In the genomic region with DNA sequence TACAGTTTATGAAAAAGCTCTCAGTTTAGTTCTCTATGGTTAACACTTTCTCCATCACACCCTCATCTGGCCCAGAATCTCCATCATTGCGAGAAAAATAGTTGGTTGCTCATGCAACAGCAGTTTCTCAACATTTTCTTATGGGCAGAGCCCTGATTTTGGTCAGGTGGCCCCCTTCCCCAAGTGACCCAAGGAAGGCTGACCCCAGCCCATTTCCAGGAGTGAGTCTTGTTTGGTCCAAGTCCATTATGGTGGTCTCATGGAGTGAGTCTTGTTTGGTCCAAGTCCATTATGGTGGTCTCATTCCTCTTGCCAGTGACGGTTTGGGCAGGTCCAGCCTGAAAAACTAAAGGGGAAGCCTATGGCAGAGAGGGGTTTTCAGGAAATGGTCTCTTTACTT, we compare ENCODE assay signal across 23 cellular contexts. TPM values are rescaled to one million over a fixed set of nuclear protein-coding genes. Genes with fewer than 3 reads are reported as not detected.
A peak's percentile ranks its signal among the peaks of the same experiment; 100 is the strongest.
DNase-seq lines count a peak whose midpoint lies in the region; ATAC-seq and TF ChIP-seq lines count a peak whose summit lies in the region.
"Had no signal": no experiment of that assay in that cellular context is flagged by ENCODE, and none has a peak within 500 bp of the region (broad histone marks: within the 10 kb centered on the region; RNA-seq: fewer than 3 reads in every experiment).

No MANE protein-coding gene starts in this region.

- intact Hi-C loops in activated CD4-positive, alpha-beta T cell treated with anti-CD3 and anti-CD28 coated beads for 36 hours (cut with DNase I, micrococcal nuclease) = loop anchor here in 1 of 2 experiments (5.0 kb wide), 1 partner anchor 169 kb away; no protein-coding TSS in a partner anchor
- intact Hi-C loops in natural killer cell (cut with micrococcal nuclease) = loop anchor here (2.0 kb wide), 1 partner anchor 57 kb away; no protein-coding TSS in a partner anchor

- H3K36me3 Mint-ChIP-seq in activated CD4-positive, alpha-beta T cell treated with anti-CD3 and anti-CD28 coated beads for 36 hours (ENCODE audit: low read depth) = no peaks in the 10 kb centered on the region
- H3K36me3 Mint-ChIP-seq in CD8-positive, alpha-beta memory T cell = peaks cover 0 to 6% (median 0%) of the 10 kb centered on the region in 3 donors
- H3K36me3 Mint-ChIP-seq in effector memory CD8-positive, alpha-beta T cell (ENCODE audit: insufficient read depth) = peaks cover 12% of the 10 kb centered on the region
- H3K36me3 Mint-ChIP-seq in natural killer cell = no peaks in the 10 kb centered on the region
- H3K36me3 Mint-ChIP-seq: stimulated activated effector memory CD8-positive, alpha-beta T cell treated with anti-CD3 and anti-CD28 coated beads, Interleukin-12 subunit alpha, Interleukin-12 subunit beta, amount 100 ng/mL, for 72 hours had no signal

- ATAC-seq in activated CD4-positive, alpha-beta T cell treated with anti-CD3 and anti-CD28 coated beads for 36 hours = no peak
- ATAC-seq in effector memory CD8-positive, alpha-beta T cell (replicated peaks) = no peak
- peak in 1 of 3 donors; percentile 17 for ATAC-seq in natural killer cell
- ATAC-seq: gastroesophageal sphincter, upper lobe of right lung had no signal

- no peak overlapping the region for H3K4me3 ChIP-seq in CD8-positive, alpha-beta memory T cell (ENCODE audit: low read length)
- H3K4me3 ChIP-seq: gastroesophageal sphincter, ovary, Peyer's patch, upper lobe of right lung had no signal

- POLR2A ChIA-PET in activated CD4-positive, alpha-beta T cell treated with anti-CD3 and anti-CD28 coated beads for 36 hours (lab: Charles Lee) = interaction anchor here (0.9 kb wide), 1 partner anchor 202 kb away, joined by 4 read pairs; no protein-coding TSS in a partner anchor
- POLR2A ChIA-PET in CD8-positive, alpha-beta memory T cell (lab: Charles Lee) = no interaction called here

- H3K9me3 ChIP-seq in CD8-positive, alpha-beta memory T cell (ENCODE audit: low read length) = no peaks in the 10 kb centered on the region
- H3K9me3 ChIP-seq: Caco-2, gastroesophageal sphincter, ovary, Peyer's patch, spleen, upper lobe of right lung had no signal

- CTCF ChIA-PET in activated CD4-positive, alpha-beta T cell treated with anti-CD3 and anti-CD28 coated beads for 36 hours (lab: Charles Lee) = interaction anchor here (0.5 to 0.6 kb wide), 3 partner anchors 250 to 330 kb away, joined by 3 to 4 read pairs (median 3); no protein-coding TSS in a partner anchor
- CTCF ChIA-PET in CD8-positive, alpha-beta memory T cell (lab: Charles Lee) = no interaction called here

- DNase-seq in activated CD4-positive, alpha-beta T cell treated with anti-CD3 and anti-CD28 coated beads for 36 hours = no peak
- DNase-seq in activated CD4-positive, alpha-beta T cell treated with anti-CD3 and anti-CD28 coated beads, Interleukin-2, amount 50 U/mL, for 1 hour = no peak
- no peak for DNase-seq in CD8-positive, alpha-beta memory T cell
- no peak for DNase-seq in effector memory CD8-positive, alpha-beta T cell
- no peak for DNase-seq in natural killer cell
- no peak for DNase-seq in activated gamma-delta T cell (lab: John Stamatoyannopoulos, UW)
- no peak for DNase-seq in SW480 (ENCODE audit: low spot score)
- DNase-seq in NK-92 (lab: John Stamatoyannopoulos, UW; ENCODE audit: unreplicated experiment) = no peak
- DNase-seq: activated CD4-positive, alpha-beta T cell treated with anti-CD3 and anti-CD28 coated beads, Interleukin-2, amount 10 ng/mL, durations not matched to agents 7 days and 5 days; AML-193; aorta; Caco-2; HCEC 1CT; Karpas-422; kidney; Peyer's patch; spleen; stimulated activated CD4-positive, alpha-beta T cell treated with anti-CD3 and anti-CD28 coated beads, Interleukin-2, amount 100 ng/mL, for 48 hours; substantia nigra; upper lobe of right lung had no signal

- peak overlapping the region; percentile 9 for H3K4me3 Mint-ChIP-seq in activated CD4-positive, alpha-beta T cell treated with anti-CD3 and anti-CD28 coated beads for 36 hours
- H3K4me3 Mint-ChIP-seq in CD8-positive, alpha-beta memory T cell = peak overlapping the region; percentile 80 to 92 (median 85)
- H3K4me3 Mint-ChIP-seq in effector memory CD8-positive, alpha-beta T cell = peak overlapping the region; percentile 88 to 89
- H3K4me3 Mint-ChIP-seq in natural killer cell = peak overlapping the region; percentile 91

- peaks cover 4% of the 10 kb centered on the region for H3K27me3 ChIP-seq in CD8-positive, alpha-beta memory T cell (ENCODE audit: insufficient read depth, low read length, poor library complexity, severe bottlenecking)
- H3K27me3 ChIP-seq: gastroesophageal sphincter, ovary, Peyer's patch, upper lobe of right lung had no signal

- peaks cover 5% of the 10 kb centered on the region for H3K27me3 Mint-ChIP-seq in activated CD4-positive, alpha-beta T cell treated with anti-CD3 and anti-CD28 coated beads for 36 hours
- H3K27me3 Mint-ChIP-seq in CD8-positive, alpha-beta memory T cell = peaks cover 0 to 21% of the 10 kb centered on the region in 2 donors
- peaks cover 0 to 36% of the 10 kb centered on the region in 2 donors for H3K27me3 Mint-ChIP-seq in effector memory CD8-positive, alpha-beta T cell
- H3K27me3 Mint-ChIP-seq in natural killer cell (ENCODE audit: low read depth in 2 of 2) = peaks cover 17 to 22% of the 10 kb centered on the region in 2 donors

- no peaks in the 10 kb centered on the region for H3K9me3 Mint-ChIP-seq in activated CD4-positive, alpha-beta T cell treated with anti-CD3 and anti-CD28 coated beads for 36 hours (ENCODE audit: low read depth)
- no peaks in the 10 kb centered on the region for H3K9me3 Mint-ChIP-seq in CD8-positive, alpha-beta memory T cell
- no peaks in the 10 kb centered on the region for H3K9me3 Mint-ChIP-seq in effector memory CD8-positive, alpha-beta T cell
- no peaks in the 10 kb centered on the region for H3K9me3 Mint-ChIP-seq in natural killer cell
- H3K9me3 Mint-ChIP-seq: activated CD4-positive, alpha-beta T cell treated with anti-CD3 and anti-CD28 coated beads, Interleukin-2, amount 10 ng/mL, durations not matched to agents 7 days and 5 days; stimulated activated effector memory CD8-positive, alpha-beta T cell treated with anti-CD3 and anti-CD28 coated beads, Interleukin-12 subunit alpha, Interleukin-12 subunit beta, amount 100 ng/mL, for 72 hours had no signal

- no peak for TF ChIP-seq CTCF in natural killer cell (IDR thresholded peaks at IDR 0.05)

- H3K4me1 Mint-ChIP-seq in activated CD4-positive, alpha-beta T cell treated with anti-CD3 and anti-CD28 coated beads for 36 hours = peaks cover 25% of the 10 kb centered on the region
- H3K4me1 Mint-ChIP-seq in CD8-positive, alpha-beta memory T cell = peaks cover 29 to 36% (median 33%) of the 10 kb centered on the region in 3 donors
- H3K4me1 Mint-ChIP-seq in effector memory CD8-positive, alpha-beta T cell (ENCODE audit: low read depth in 2 of 2) = peaks cover 30% of the 10 kb centered on the region in 2 donors
- peaks cover 27 to 46% of the 10 kb centered on the region in 2 donors for H3K4me1 Mint-ChIP-seq in natural killer cell

- H3K27ac ChIP-seq in CD8-positive, alpha-beta memory T cell (ENCODE audit: low read depth, low read length) = no peak overlapping the region
- H3K27ac ChIP-seq: upper lobe of right lung had no signal

- H3K4me1 ChIP-seq in CD8-positive, alpha-beta memory T cell (ENCODE audit: insufficient read depth, low read length) = peaks cover 14% of the 10 kb centered on the region

- no peak overlapping the region for H3K27ac Mint-ChIP-seq in activated CD4-positive, alpha-beta T cell treated with anti-CD3 and anti-CD28 coated beads for 36 hours
- H3K27ac Mint-ChIP-seq in CD8-positive, alpha-beta memory T cell = peak overlapping the region in 5 of 8 donors; percentile 78 to 95 (median 84)
- no peak overlapping the region for H3K27ac Mint-ChIP-seq in effector memory CD8-positive, alpha-beta T cell
- peak overlapping the region; percentile 11 to 50 for H3K27ac Mint-ChIP-seq in natural killer cell
- H3K27ac Mint-ChIP-seq: activated CD4-positive, alpha-beta T cell treated with anti-CD3 and anti-CD28 coated beads, Interleukin-2, amount 10 ng/mL, durations not matched to agents 7 days and 5 days; stimulated activated effector memory CD8-positive, alpha-beta T cell treated with anti-CD3 and anti-CD28 coated beads, Interleukin-12 subunit alpha, Interleukin-12 subunit beta, amount 100 ng/mL, for 72 hours had no signal

- no peaks in the 10 kb centered on the region for H3K36me3 ChIP-seq in CD8-positive, alpha-beta memory T cell (ENCODE audit: insufficient read depth, low read length)
- H3K36me3 ChIP-seq: ovary, Peyer's patch, upper lobe of right lung had no signal

RNA-seq across cellular contexts. Expression of a gene that starts 1.5 kb away (rescaled TPM):
- total RNA-seq in activated CD4-positive, alpha-beta T cell treated with anti-CD3 and anti-CD28 coated beads for 36 hours = 1 to 10 TPM; 3.6 to 3.7 TPM
- total RNA-seq in CD8-positive, alpha-beta memory T cell = 1 to 10 TPM; 5.0 to 5.5 TPM
- polyA plus RNA-seq in CD8-positive, alpha-beta memory T cell = 7.0 TPM
- 10 to 100 TPM; 18.2 to 35.4 (median 23.2) TPM for total RNA-seq in natural killer cell

Comparison
In these comparisons a context has a peak if more than half of its experiments do, and no peak if none do; other contexts are left out.
1. H3K27ac Mint-ChIP-seq: peak in CD8-positive, alpha-beta memory T cell (5 of 8) and natural killer cell (2 of 2); none in activated CD4-positive, alpha-beta T cell treated with anti-CD3 and anti-CD28 coated beads for 36 hours (single experiment) and effector memory CD8-positive, alpha-beta T cell (0 of 2).
2. H3K4me3 Mint-ChIP-seq: peak in every context shown above with its lines; median percentile 91 in natural killer cell; 88 in effector memory CD8-positive, alpha-beta T cell; 85 in CD8-positive, alpha-beta memory T cell; 9 in activated CD4-positive, alpha-beta T cell treated with anti-CD3 and anti-CD28 coated beads for 36 hours.